Comparison of ENCODE assay signal across 8 cellular contexts in genomic region chr15:60444289-60444912, GRCh38. TPM values are rescaled to one million over a fixed set of nuclear protein-coding genes. Genes with fewer than 3 reads are reported as not detected.
DNase-seq lines count a peak whose midpoint lies in the region; ATAC-seq and TF ChIP-seq lines count a peak whose summit lies in the region.

No MANE protein-coding gene starts in this region.

- H3K4me3 Mint-ChIP-seq in Caco-2 (ENCODE audit: unreplicated experiment) (no peak overlapping the region), osteocyte (ENCODE audit: unreplicated experiment) (no peak overlapping the region)

- no peaks in the 10 kb centered on the region for H3K9me3 Mint-ChIP-seq in Caco-2 (ENCODE audit: unreplicated experiment)
- no peaks in the 10 kb centered on the region for H3K9me3 Mint-ChIP-seq in osteocyte (ENCODE audit: unreplicated experiment)

- H3K4me3 ChIP-seq in Caco-2 (ENCODE audit: low read depth, low read length): no peak overlapping the region

- intact Hi-C loops in Caco-2 (cut with micrococcal nuclease; ENCODE audit: unreplicated experiment): loop anchor here (2.0 to 5.0 kb wide), 2 partner anchors 47 to 86 kb away; partner anchors contain the start of gene ANXA2

- H3K27me3 Mint-ChIP-seq in Caco-2 (ENCODE audit: insufficient read depth, unreplicated experiment) (no peaks in the 10 kb centered on the region), osteocyte (ENCODE audit: unreplicated experiment) (no peaks in the 10 kb centered on the region)

- no peaks in the 10 kb centered on the region for H3K36me3 ChIP-seq in Caco-2 (ENCODE audit: control insufficient read depth, insufficient read depth, low read length)

- H3K27me3 ChIP-seq in Caco-2 (replicated peaks; ENCODE audit: control insufficient read depth, insufficient read depth, low read length): no peaks in the 10 kb centered on the region

- no peak for DNase-seq in Caco-2
- DNase-seq in NCI-H1694 (lab: John Stamatoyannopoulos, UW): peak; percentile 22
- DNase-seq in dermis blood vessel endothelial cell: peak; percentile 59
- no peak for DNase-seq in osteocyte (ENCODE audit: extremely low spot score, unreplicated experiment)
- no peak for DNase-seq in NAMALWA (ENCODE audit: low spot score)
- DNase-seq in mesenteric fat pad (ENCODE audit: low spot score): no peak

- H3K27ac Mint-ChIP-seq in Caco-2 (ENCODE audit: unreplicated experiment) (no peak overlapping the region), osteocyte (ENCODE audit: unreplicated experiment) (peak overlapping the region; percentile 7)

- H3K36me3 Mint-ChIP-seq in Caco-2 (ENCODE audit: insufficient read depth, unreplicated experiment) (peaks cover 17% of the 10 kb centered on the region), osteocyte (ENCODE audit: unreplicated experiment) (peaks cover 23% of the 10 kb centered on the region)

- H3K4me1 Mint-ChIP-seq in Caco-2 (ENCODE audit: low read depth, unreplicated experiment): peaks cover 16% of the 10 kb centered on the region
- peaks cover 19% of the 10 kb centered on the region for H3K4me1 Mint-ChIP-seq in osteocyte (ENCODE audit: unreplicated experiment)

- no peaks in the 10 kb centered on the region for H3K4me1 ChIP-seq in Caco-2

- no TSS peak for BruUV-seq in Caco-2 (replicated peaks; lab: Mats Ljungman, UMichigan)

- peak; percentile 32 to 54 for TF ChIP-seq CTCF in Caco-2 (IDR thresholded peaks at IDR 0.05; ENCODE audit: insufficient read depth in 1 of 2, low read depth in 1 of 2, low read length in 1 of 2, severe bottlenecking in 1 of 2, unreplicated experiment in 1 of 2)
- peak; percentile 72 for TF ChIP-seq CTCF in osteocyte (IDR thresholded peaks at IDR 0.05)

- CTCF ChIA-PET in Caco-2 (lab: Charles Lee): interaction anchor here (0.5 kb wide), 1 partner anchor 1389 kb away, joined by 3 read pairs; no protein-coding TSS in a partner anchor

- H3K9me3 ChIP-seq in Caco-2: no peaks in the 10 kb centered on the region

- ATAC-seq in GM18873 (IDR thresholded peaks at IDR 0.05; ENCODE audit: low FRiP score, unreplicated experiment) (no peak), GM21447 (IDR thresholded peaks at IDR 0.05; ENCODE audit: unreplicated experiment) (no peak)

- POLR2A ChIA-PET in Caco-2 (lab: Charles Lee): no interaction called here

RNA-seq across cellular contexts. Expression of gene ICE2, which starts 34.5 kb away (rescaled TPM):
- 42.3 and 44.5 TPM in 2 replicates for total RNA-seq in Caco-2 (2022)
- 30.8 and 37.7 TPM in 2 replicates for total RNA-seq in dermis blood vessel endothelial cell
- total RNA-seq in osteocyte: 48.2 and 50.3 TPM in 2 replicates
- 43.1 TPM for total RNA-seq in mesenteric fat pad

RNA-seq across cellular contexts. Expression of gene ANXA2, which starts 46.6 kb away (rescaled TPM):
- total RNA-seq in Caco-2 (2022): 1,141 and 1,158 TPM in 2 replicates
- total RNA-seq in dermis blood vessel endothelial cell: 3,547 and 3,999 TPM in 2 replicates
- 2,961 and 3,149 TPM in 2 replicates for total RNA-seq in osteocyte
- 1,205 TPM for total RNA-seq in mesenteric fat pad

Comparison
In these comparisons a context has a peak if more than half of its experiments do, and no peak if none do; other contexts are left out.
1. DNase-seq: peak in NCI-H1694 (single experiment) and dermis blood vessel endothelial cell (single experiment); none in Caco-2 (0 of 2), osteocyte (single experiment), NAMALWA (single experiment) and mesenteric fat pad (single experiment).